In genomic region chr3:172153335-172153861, GRCh38 we compare ENCODE assay signal across 8 cellular contexts.
DNase-seq lines count a peak whose midpoint lies in the region; ATAC-seq and TF ChIP-seq lines count a peak whose summit lies in the region.

No MANE protein-coding gene starts in this region.

- H3K27me3 ChIP-seq in HUES48 (ENCODE audit: control insufficient read depth, insufficient read depth, low read length) (no peaks in the 10 kb centered on the region), Caco-2 (replicated peaks; ENCODE audit: control insufficient read depth, insufficient read depth, low read length) (no peaks in the 10 kb centered on the region)

- H3K36me3 Mint-ChIP-seq in activated CD4-positive, alpha-beta memory T cell treated with anti-CD3 and anti-CD28 coated beads, Interleukin-2, amount 10 ng/mL, durations not matched to agents 7 days and 5 days (ENCODE audit: low read depth): peaks cover 2% of the 10 kb centered on the region
- H3K36me3 Mint-ChIP-seq in endothelial cell (ENCODE audit: low read depth, unreplicated experiment) (peaks cover 13% of the 10 kb centered on the region), Caco-2 (ENCODE audit: insufficient read depth, unreplicated experiment) (peaks cover 9% of the 10 kb centered on the region)
- H3K36me3 Mint-ChIP-seq in stimulated activated memory B cell treated with anti-CD40 and anti-IgM and Interleukin-4, amounts not matched to agents 10 μg/mL and 1 μg/mL and 100 μg/mL, for 72 hours: peaks cover 13% of the 10 kb centered on the region

- POLR2A ChIA-PET in activated CD4-positive, alpha-beta memory T cell treated with anti-CD3 and anti-CD28 coated beads, Interleukin-2, amount 10 ng/mL, durations not matched to agents 7 days and 5 days (lab: Charles Lee): interaction anchor here (0.6 to 1.5 kb wide), 2 partner anchors 46 to 913 kb away, joined by 3 to 5 read pairs; no protein-coding TSS in a partner anchor
- POLR2A ChIA-PET in Caco-2 (lab: Charles Lee): no interaction called here

- DNase-seq in activated CD4-positive, alpha-beta memory T cell treated with anti-CD3 and anti-CD28 coated beads, Interleukin-2, amount 10 ng/mL, durations not matched to agents 7 days and 5 days: peak; percentile 65
- DNase-seq in endothelial cell (ENCODE audit: low spot score) (peak; percentile 67), mucosa of gallbladder (ENCODE audit: low spot score) (peak; percentile 93), NCI-H128 (lab: John Stamatoyannopoulos, UW; ENCODE audit: unreplicated experiment) (no peak), Caco-2 (no peak)

- no peaks in the 10 kb centered on the region for H3K9me3 Mint-ChIP-seq in activated CD4-positive, alpha-beta memory T cell treated with anti-CD3 and anti-CD28 coated beads, Interleukin-2, amount 10 ng/mL, durations not matched to agents 7 days and 5 days
- H3K9me3 Mint-ChIP-seq in endothelial cell (ENCODE audit: unreplicated experiment): no peaks in the 10 kb centered on the region
- H3K9me3 Mint-ChIP-seq in stimulated activated memory B cell treated with anti-CD40 and anti-IgM and Interleukin-4, amounts not matched to agents 10 μg/mL and 1 μg/mL and 100 μg/mL, for 72 hours: no peaks in the 10 kb centered on the region
- no peaks in the 10 kb centered on the region for H3K9me3 Mint-ChIP-seq in Caco-2 (ENCODE audit: unreplicated experiment)

- BruUV-seq in Caco-2 (replicated peaks; lab: Mats Ljungman, UMichigan): no TSS peak

- peak; percentile 22 for TF ChIP-seq POLR2A in GM19099 (IDR thresholded peaks at IDR 0.05; ENCODE audit: extremely low read depth, insufficient read length, low read depth)

- CTCF ChIA-PET in activated CD4-positive, alpha-beta memory T cell treated with anti-CD3 and anti-CD28 coated beads, Interleukin-2, amount 10 ng/mL, durations not matched to agents 7 days and 5 days (lab: Charles Lee): no interaction called here
- CTCF ChIA-PET in Caco-2 (lab: Charles Lee): no interaction called here

- H3K27ac Mint-ChIP-seq in activated CD4-positive, alpha-beta memory T cell treated with anti-CD3 and anti-CD28 coated beads, Interleukin-2, amount 10 ng/mL, durations not matched to agents 7 days and 5 days: no peak overlapping the region
- H3K27ac Mint-ChIP-seq in endothelial cell (ENCODE audit: unreplicated experiment) (peak overlapping the region; percentile 96), Caco-2 (ENCODE audit: unreplicated experiment) (no peak overlapping the region)
- peak overlapping the region; percentile 20 for H3K27ac Mint-ChIP-seq in stimulated activated memory B cell treated with anti-CD40 and anti-IgM and Interleukin-4, amounts not matched to agents 10 μg/mL and 1 μg/mL and 100 μg/mL, for 72 hours

- H3K9ac ChIP-seq in HUES48 (ENCODE audit: low read depth, low read length): no peak overlapping the region

- H3K4me3 Mint-ChIP-seq in activated CD4-positive, alpha-beta memory T cell treated with anti-CD3 and anti-CD28 coated beads, Interleukin-2, amount 10 ng/mL, durations not matched to agents 7 days and 5 days: no peak overlapping the region
- H3K4me3 Mint-ChIP-seq in endothelial cell (ENCODE audit: unreplicated experiment) (peak overlapping the region; percentile 80), Caco-2 (ENCODE audit: unreplicated experiment) (no peak overlapping the region)
- H3K4me3 Mint-ChIP-seq in stimulated activated memory B cell treated with anti-CD40 and anti-IgM and Interleukin-4, amounts not matched to agents 10 μg/mL and 1 μg/mL and 100 μg/mL, for 72 hours: no peak overlapping the region

- intact Hi-C loops in Caco-2 (cut with micrococcal nuclease; ENCODE audit: unreplicated experiment): no loop called here

- H3K4me1 ChIP-seq in HUES48 (ENCODE audit: control insufficient read depth, insufficient read depth, low read length) (peaks cover 79% of the 10 kb centered on the region), Caco-2 (0 out of 2 replicates have a peak, but pooled peaks cover under 1% of the 10 kb centered on the region)

- TF ChIP-seq CTCF in endothelial cell (IDR thresholded peaks at IDR 0.05; ENCODE audit: unreplicated experiment) (no peak), Caco-2 (IDR thresholded peaks at IDR 0.05; ENCODE audit: insufficient read depth in 1 of 2, low read depth in 1 of 2, low read length in 1 of 2, severe bottlenecking in 1 of 2, unreplicated experiment in 1 of 2) (no peak)

- H3K4me3 ChIP-seq in HUES48 (ENCODE audit: low read depth, low read length) (no peak overlapping the region), Caco-2 (ENCODE audit: low read depth, low read length) (no peak overlapping the region)

- H3K9me3 ChIP-seq in HUES48 (ENCODE audit: control insufficient read depth, insufficient read depth, low read length) (no peaks in the 10 kb centered on the region), Caco-2 (no peaks in the 10 kb centered on the region)

- peaks cover 31% of the 10 kb centered on the region for H3K4me1 Mint-ChIP-seq in activated CD4-positive, alpha-beta memory T cell treated with anti-CD3 and anti-CD28 coated beads, Interleukin-2, amount 10 ng/mL, durations not matched to agents 7 days and 5 days
- H3K4me1 Mint-ChIP-seq in endothelial cell (ENCODE audit: unreplicated experiment) (peaks cover 87% of the 10 kb centered on the region), Caco-2 (ENCODE audit: low read depth, unreplicated experiment) (peaks cover 16% of the 10 kb centered on the region)
- H3K4me1 Mint-ChIP-seq in stimulated activated memory B cell treated with anti-CD40 and anti-IgM and Interleukin-4, amounts not matched to agents 10 μg/mL and 1 μg/mL and 100 μg/mL, for 72 hours: peaks cover 25% of the 10 kb centered on the region

- peak overlapping the region; percentile 43 for H3K27ac ChIP-seq in HUES48 (ENCODE audit: low read depth, low read length)

- no peaks in the 10 kb centered on the region for H3K27me3 Mint-ChIP-seq in activated CD4-positive, alpha-beta memory T cell treated with anti-CD3 and anti-CD28 coated beads, Interleukin-2, amount 10 ng/mL, durations not matched to agents 7 days and 5 days
- peaks cover 3% of the 10 kb centered on the region for H3K27me3 Mint-ChIP-seq in endothelial cell (ENCODE audit: unreplicated experiment)
- peaks cover 18% of the 10 kb centered on the region for H3K27me3 Mint-ChIP-seq in stimulated activated memory B cell treated with anti-CD40 and anti-IgM and Interleukin-4, amounts not matched to agents 10 μg/mL and 1 μg/mL and 100 μg/mL, for 72 hours
- H3K27me3 Mint-ChIP-seq in Caco-2 (ENCODE audit: insufficient read depth, unreplicated experiment): no peaks in the 10 kb centered on the region

- ATAC-seq in stimulated activated memory B cell treated with anti-CD40 and anti-IgM and Interleukin-4, amounts not matched to agents 10 μg/mL and 1 μg/mL and 100 μg/mL, for 72 hours: no peak

- H3K36me3 ChIP-seq in HUES48 (ENCODE audit: control insufficient read depth, insufficient read depth, low read length) (no peaks in the 10 kb centered on the region), Caco-2 (ENCODE audit: control insufficient read depth, insufficient read depth, low read length) (no peaks in the 10 kb centered on the region)

Comparison
In these comparisons a context has a peak if more than half of its experiments do, and no peak if none do; other contexts are left out.
1. DNase-seq: peak in activated CD4-positive, alpha-beta memory T cell treated with anti-CD3 and anti-CD28 coated beads, Interleukin-2, amount 10 ng/mL, durations not matched to agents 7 days and 5 days (single experiment), endothelial cell (single experiment) and mucosa of gallbladder (single experiment); none in NCI-H128 (single experiment) and Caco-2 (0 of 2).
2. H3K27ac Mint-ChIP-seq: peak in endothelial cell (single experiment) and stimulated activated memory B cell treated with anti-CD40 and anti-IgM and Interleukin-4, amounts not matched to agents 10 μg/mL and 1 μg/mL and 100 μg/mL, for 72 hours (single experiment); none in activated CD4-positive, alpha-beta memory T cell treated with anti-CD3 and anti-CD28 coated beads, Interleukin-2, amount 10 ng/mL, durations not matched to agents 7 days and 5 days (single experiment) and Caco-2 (single experiment).